Comparison of ENCODE assay signal across 7 cellular contexts in genomic region chr10:121422096-121422495, GRCh38.
"Had no signal": no experiment of that assay in that cellular context is flagged by ENCODE, and none has a peak within 500 bp of the region (broad histone marks: within the 10 kb centered on the region; RNA-seq: fewer than 3 reads in every experiment).

No MANE protein-coding gene starts in this region.

- DNase-seq: H9, HCEC 1CT, IMR-90 had no signal

- H3K4me3 ChIP-seq: GM23338 had no signal

- FAIRE-seq: H1, H54, HTR-8/SVneo had no signal

- H2AFZ ChIP-seq: GM23338 had no signal

- ATAC-seq: GM23338 had no signal

- H3K4me2 ChIP-seq: GM23338 had no signal
